In the genomic region with DNA sequence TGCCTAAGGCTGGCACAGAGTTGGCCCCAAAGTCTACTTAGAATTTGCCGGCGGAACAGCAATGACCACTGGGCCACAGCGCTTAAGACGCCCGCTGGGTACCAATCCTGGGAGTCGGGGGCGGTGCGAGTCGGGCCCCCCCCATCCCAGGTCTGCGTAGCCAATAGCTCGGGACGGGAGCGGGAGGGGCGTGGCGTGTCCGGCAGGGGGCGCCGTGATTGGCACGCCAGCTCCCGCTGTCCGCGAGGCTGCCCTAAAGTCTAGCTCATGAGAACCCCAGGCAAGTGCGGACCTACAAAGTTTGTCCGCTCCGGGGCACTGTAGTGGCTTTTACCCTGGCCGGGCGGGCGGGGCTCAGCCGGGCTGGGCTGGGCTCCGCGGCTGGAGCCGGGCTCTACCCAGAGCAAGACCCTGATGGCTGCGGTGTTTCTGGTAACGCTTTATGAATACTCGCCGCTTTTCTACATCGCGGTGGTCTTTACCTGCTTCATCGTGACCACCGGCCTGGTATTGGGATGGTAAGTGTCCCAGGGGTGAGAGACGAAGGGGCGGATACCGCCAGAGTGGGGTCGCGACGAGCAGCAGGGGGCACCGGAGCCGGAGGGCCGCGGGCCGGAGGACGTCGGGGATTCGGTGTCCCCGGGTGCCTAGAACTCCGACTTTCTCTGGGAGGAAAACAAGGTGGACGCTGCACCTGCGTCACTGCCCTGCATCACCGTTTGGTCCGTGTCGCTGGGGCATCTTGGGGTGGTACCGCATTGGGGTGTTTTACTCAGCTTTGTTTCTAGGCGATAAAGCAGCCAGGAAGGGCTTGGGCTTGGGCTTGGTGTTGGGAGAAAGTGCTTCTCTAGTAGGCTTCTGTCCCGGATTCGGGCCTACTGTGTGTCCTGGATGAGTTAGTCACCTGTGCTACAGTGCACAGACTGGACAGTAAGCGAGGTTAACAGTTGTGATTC, we compare ENCODE assay signal across 8 cellular contexts. TPM values are rescaled to one million over a fixed set of nuclear protein-coding genes. Genes with fewer than 3 reads are reported as not detected.
DNase-seq lines count a peak whose midpoint lies in the region; ATAC-seq, FAIRE-seq and TF ChIP-seq lines count a peak whose summit lies in the region.

A gene with protein sequence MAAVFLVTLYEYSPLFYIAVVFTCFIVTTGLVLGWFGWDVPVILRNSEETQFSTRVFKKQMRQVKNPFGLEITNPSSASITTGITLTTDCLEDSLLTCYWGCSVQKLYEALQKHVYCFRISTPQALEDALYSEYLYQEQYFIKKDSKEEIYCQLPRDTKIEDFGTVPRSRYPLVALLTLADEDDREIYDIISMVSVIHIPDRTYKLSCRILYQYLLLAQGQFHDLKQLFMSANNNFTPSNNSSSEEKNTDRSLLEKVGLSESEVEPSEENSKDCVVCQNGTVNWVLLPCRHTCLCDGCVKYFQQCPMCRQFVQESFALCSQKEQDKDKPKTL (plus strand): TSS at position 361 of the 956 bp plus-strand sequence. CDS start 54 bp downstream, at position 415.

- H2AK5ac ChIP-seq in H1 (ENCODE audit: low read depth, low read length) (no peak within 1 kb of the TSS), mesendoderm (ENCODE audit: low read length) (no peak within 1 kb of the TSS)

- peak within 1 kb of the TSS; percentile 84; the same call in 1 of the 2 replicates for H2BK5ac ChIP-seq in H1 (ENCODE audit: low read depth, low read length)
- H2BK5ac ChIP-seq in mesendoderm (ENCODE audit: low read length), result no peak within 1 kb of the TSS

- peak; percentile 99 for DNase-seq in Calu3
- peak; percentile 37 to 98 (median 94) for DNase-seq in HUDEP-2 (lab: John Stamatoyannopoulos, UW; ENCODE audit: unreplicated experiment in 76 of 76)
- DNase-seq in NOMO-1 treated with dmso at 0.1 percent for 144 hours (lab: John Stamatoyannopoulos, UW; ENCODE audit: unreplicated experiment), result peak; percentile 97
- peak; percentile 93 to 97 (median 95) for DNase-seq in activated CD8-positive, alpha-beta memory T cell treated with anti-CD3 and anti-CD28 coated beads for 48 hours (ENCODE audit: low read depth in 2 of 3, low spot score in 2 of 3)
- peak; percentile 96 to 99 for DNase-seq in H1 (ENCODE audit: low read depth in 1 of 2, low spot score in 2 of 2)
- peak; percentile 99 for DNase-seq in mesendoderm
- DNase-seq in stimulated activated CD8-positive, alpha-beta memory T cell treated with anti-CD3 and anti-CD28 coated beads, Interleukin-15, amount 100 ng/mL, for 1 hour (ENCODE audit: low read depth), result peak; percentile 92

- no peak within 1 kb of the TSS for H2BK20ac ChIP-seq in H1 (ENCODE audit: low read length)

- no peak; a peak in 1 of 4 replicates for TF ChIP-seq RAD21 in H1 (IDR thresholded peaks at IDR 0.05 in 1 of 2, conservative IDR thresholded peaks at IDR 0.05 in 1 of 2; ENCODE audit: low read depth in 2 of 2, low read length in 2 of 2)

- intact Hi-C loops in Calu3 (cut with micrococcal nuclease; ENCODE audit: unreplicated experiment), result loop anchor here (5.0 kb wide), 1 partner anchor 262 kb away; no protein-coding TSS in a partner anchor

- peak within 1 kb of the TSS; percentile 81; the same call in 1 of the 2 replicates for H4K8ac ChIP-seq in H1 (ENCODE audit: extremely low read depth, insufficient read depth, low read length)
- peak within 1 kb of the TSS; percentile 70 for H4K8ac ChIP-seq in mesendoderm (ENCODE audit: low read depth, low read length)

- H2BK12ac ChIP-seq in H1 (ENCODE audit: low read depth, low read length), result no peak within 1 kb of the TSS

- H3K4me3 ChIP-seq in H1 (ENCODE audit: extremely low read depth in 1 of 4, insufficient read depth in 2 of 4, low read depth in 3 of 4, low read length in 4 of 4) (peak within 1 kb of the TSS; percentile 91 to 98 (median 92)), mesendoderm (ENCODE audit: low read length) (peak within 1 kb of the TSS; percentile 65)

- H4K20me1 ChIP-seq in H1 (replicated peaks in 1 of 2; ENCODE audit: control insufficient read depth in 1 of 2, insufficient read depth in 2 of 2, low read length in 2 of 2), result no peaks in the 10 kb centered on the region

- peak within 1 kb of the TSS; percentile 98 for H3K4me3 Mint-ChIP-seq in Calu3 (ENCODE audit: low read depth, unreplicated experiment)

- peak within 1 kb of the TSS; percentile 82 for H3K56ac ChIP-seq in H1 (replicated peaks; ENCODE audit: insufficient read length, low read depth, low read length)
- H3K56ac ChIP-seq in mesendoderm (ENCODE audit: low read length), result peak within 1 kb of the TSS; percentile 88

- CTCF ChIA-PET in Calu3 (lab: Charles Lee) (interaction anchor here (0.6 to 1.5 kb wide), 10 partner anchors 15 to 374 kb away, joined by 3 to 9 read pairs (median 4); a partner anchor contains a TSS), H1 (lab: Charles Lee; ENCODE audit: partially characterized antibody) (interaction anchor here (0.6 to 3.1 kb wide), 10 partner anchors 9 to 264 kb away, joined by 3 to 19 read pairs (median 4); no protein-coding TSS in a partner anchor)

- H3K36me3 ChIP-seq in H1 (ENCODE audit: control insufficient read depth in 2 of 4, insufficient read depth in 4 of 4, low read length in 3 of 4), result no peaks in the 10 kb centered on the region
- no peaks in the 10 kb centered on the region for H3K36me3 ChIP-seq in mesendoderm (ENCODE audit: control insufficient read depth, insufficient read depth, low read length)

- H2BK120ac ChIP-seq in H1 (replicated peaks; ENCODE audit: low read depth, low read length) (no peak within 1 kb of the TSS), mesendoderm (ENCODE audit: low read depth, low read length) (no peak within 1 kb of the TSS)

- H3K18ac ChIP-seq in H1 (ENCODE audit: extremely low read depth, low read length) (peak within 1 kb of the TSS; percentile 89), mesendoderm (ENCODE audit: low read length) (peak within 1 kb of the TSS; percentile 24)

- H3K4ac ChIP-seq in H1 (replicated peaks; ENCODE audit: insufficient read length, low read depth, low read length), result no peak within 1 kb of the TSS
- peak within 1 kb of the TSS; percentile 26 for H3K4ac ChIP-seq in mesendoderm (ENCODE audit: low read depth, low read length)

- peak; percentile 93 for ATAC-seq in GM21381 (IDR thresholded peaks at IDR 0.05; ENCODE audit: unreplicated experiment)

- H4K91ac ChIP-seq in H1 (replicated peaks; ENCODE audit: insufficient read length, low read length), result peak within 1 kb of the TSS; percentile 63

- H3K27me3 ChIP-seq in H1 (replicated peaks in 1 of 4; ENCODE audit: control insufficient read depth in 3 of 4, extremely low read depth in 1 of 4, insufficient read depth in 3 of 4, low read length in 3 of 4) (no peaks in the 10 kb centered on the region), mesendoderm (ENCODE audit: insufficient read depth, low read length, poor library complexity) (no peaks in the 10 kb centered on the region)

- H3K27ac ChIP-seq in H1 (ENCODE audit: low read depth, low read length) (peak within 1 kb of the TSS; percentile 84), mesendoderm (ENCODE audit: low read depth, low read length) (no peak within 1 kb of the TSS)

- H3K4me2 ChIP-seq in H1 (ENCODE audit: insufficient read depth in 1 of 2, low read depth in 2 of 2, low read length in 2 of 2) (peak within 1 kb of the TSS; percentile 80 to 85), mesendoderm (ENCODE audit: low read length) (peak within 1 kb of the TSS; percentile 87)

- H3K79me2 ChIP-seq in H1 (ENCODE audit: control insufficient read depth in 1 of 2, insufficient read depth in 2 of 2, low read length in 2 of 2), result peaks cover 0 to 48% of the 10 kb centered on the region in 2 experiments; a peak in 2 of 4 replicates
- peaks cover 28% of the 10 kb centered on the region for H3K79me2 ChIP-seq in mesendoderm (ENCODE audit: control insufficient read depth, insufficient read depth, low read length)

- TF ChIP-seq EP300 in H1 (IDR thresholded peaks at IDR 0.05; ENCODE audit: borderline replicate concordance in 1 of 2, low read depth in 2 of 2, low read length in 2 of 2), result peak in 1 of 2 experiments; percentile 65; a peak in 1 of 3 replicates

- peaks cover 0 to 4% (median under 1%) of the 10 kb centered on the region in 4 experiments; a peak in 2 of 7 replicates for H3K4me1 ChIP-seq in H1 (replicated peaks in 1 of 4; ENCODE audit: control insufficient read depth in 3 of 4, insufficient read depth in 4 of 4, low read length in 3 of 4)
- H3K4me1 ChIP-seq in mesendoderm (ENCODE audit: control insufficient read depth, low read depth, low read length), result peaks cover 5% of the 10 kb centered on the region

- TF ChIP-seq CTCF in Calu3 (IDR thresholded peaks at IDR 0.05; ENCODE audit: unreplicated experiment) (peak; percentile 65), H1 (IDR thresholded peaks at IDR 0.05; ENCODE audit: control extremely low read depth in 1 of 3, insufficient read depth in 1 of 3, low read depth in 1 of 3, low read length in 3 of 3) (peak; percentile 44 to 52 (median 47))

- no peak within 1 kb of the TSS for H2BK15ac ChIP-seq in H1 (ENCODE audit: low read length)
- H2BK15ac ChIP-seq in mesendoderm (replicated peaks; ENCODE audit: low read depth), result no peak within 1 kb of the TSS

- H3K9me3 ChIP-seq in H1 (ENCODE audit: insufficient read depth in 2 of 2, low read depth in 1 of 2, low read length in 1 of 2), result no peaks in the 10 kb centered on the region

- H3K23ac ChIP-seq in H1 (ENCODE audit: insufficient read length) (no peak within 1 kb of the TSS), mesendoderm (ENCODE audit: low read length) (no peak within 1 kb of the TSS)

- H3K79me1 ChIP-seq in H1 (ENCODE audit: low read depth, low read length) (peaks cover 4% of the 10 kb centered on the region; the same call in 1 of the 2 replicates), mesendoderm (ENCODE audit: low read length) (peaks cover 19% of the 10 kb centered on the region)

- peaks cover 18% of the 10 kb centered on the region for H3K4me1 Mint-ChIP-seq in Calu3 (ENCODE audit: low read depth, unreplicated experiment)

- H3K27ac Mint-ChIP-seq in Calu3 (ENCODE audit: unreplicated experiment), result peak within 1 kb of the TSS; percentile 52

- peak within 1 kb of the TSS; percentile 90 for H4K5ac ChIP-seq in H1 (ENCODE audit: insufficient read length, low read depth, low read length)
- no peak within 1 kb of the TSS for H4K5ac ChIP-seq in mesendoderm (ENCODE audit: low read length)

- H3K36me3 Mint-ChIP-seq in Calu3 (ENCODE audit: insufficient read depth, unreplicated experiment), result peaks cover 13% of the 10 kb centered on the region

- TF ChIP-seq POLR2A in H1 (IDR thresholded peaks at IDR 0.05; ENCODE audit: control extremely low read depth in 1 of 2, low read depth in 2 of 2, low read length in 2 of 2), result peak; percentile 55 to 85

- BruUV-seq in Calu3 (replicated peaks; lab: Mats Ljungman, UMichigan), result no TSS peak

- H3K27me3 Mint-ChIP-seq in Calu3 (ENCODE audit: unreplicated experiment), result no peaks in the 10 kb centered on the region

- no peaks in the 10 kb centered on the region for H3K9me3 Mint-ChIP-seq in Calu3 (ENCODE audit: low read depth, unreplicated experiment)

- POLR2A ChIA-PET in H1 (lab: Charles Lee; ENCODE audit: partially characterized antibody), result interaction anchor here (0.5 to 1.6 kb wide), 7 partner anchors 16 to 360 kb away, joined by 3 to 9 read pairs (median 5); a partner anchor contains a TSS

- peaks cover 5% of the 10 kb centered on the region; the same call in 1 of the 2 replicates for H3K23me2 ChIP-seq in H1 (ENCODE audit: low read depth, low read length)

- WGBS in H1 (ENCODE audit: extremely low coverage in 1 of 2, insufficient coverage in 1 of 2, insufficient read length in 1 of 2, insufficient replicate concordance in 2 of 2, low coverage in 1 of 2, low lambda C conversion rate in 2 of 2, missing lambda C conversion rate in 1 of 2), 2 experiments, result 2% methylated on average over 61 of the region's 66 CpGs; no CpG with 5 or more reads in 1 of the 2 experiments
- WGBS in mesendoderm (ENCODE audit: extremely low coverage, insufficient coverage, low lambda C conversion rate), result no CpG with 5 or more reads among the region's 66 CpGs

- peak within 1 kb of the TSS; percentile 99 for H2AFZ ChIP-seq in H1 (ENCODE audit: low read length)

- H3K14ac ChIP-seq in H1 (ENCODE audit: insufficient read length), result no peak within 1 kb of the TSS

- H3K9ac ChIP-seq in H1 (replicated peaks in 1 of 4; ENCODE audit: extremely low read depth in 1 of 4, low read depth in 3 of 4, low read length in 3 of 4), result peak within 1 kb of the TSS; percentile 83 to 86 (median 84)
- H3K9ac ChIP-seq in mesendoderm (ENCODE audit: low read length), result peak within 1 kb of the TSS; percentile 75

- FAIRE-seq in H1 (lab: Jason Lieb, UNC), result no peak

RNA-seq across cellular contexts. Expression of the gene that starts here (rescaled TPM):
- total RNA-seq in Calu3 (2022), result 8.6 and 12.4 TPM in 2 replicates
- 17.8 and 20.2 TPM in 2 replicates for total RNA-seq in H1 (2021; fragmentation: NEBNext Ultra II Directional; extraction: Animal tissue kit (Norgen Biotek cat#: 25700))
- 3.9 and 7.4 TPM in 2 replicates for polyA plus RNA-seq in H1 (2011; rRNA removed)
- 7.1 TPM for polyA plus RNA-seq in H1 (2011; cell fraction: cytosol; rRNA removed)
- 4.6 TPM for polyA plus RNA-seq in H1 (2011; cell fraction: nucleus; rRNA removed)
- 13.4 to 21.5 TPM (median 14.0 TPM) in 4 replicates for polyA plus RNA-seq in H1 (2012, experiment 1 of 2)
- 5.6 TPM for polyA plus RNA-seq in H1 (2012, experiment 2 of 2)
- polyA plus RNA-seq in H1 (2013, experiment 1 of 2), result 15.3 TPM
- 19.0 TPM for polyA plus RNA-seq in H1 (2013, experiment 2 of 2)
- 6.2 and 7.4 TPM in 2 replicates for polyA minus RNA-seq in H1 (2011; rRNA and poly(A)+ RNA removed)
- polyA minus RNA-seq in H1 (2011; cell fraction: cytosol; rRNA and poly(A)+ RNA removed), result 7.1 TPM
- 11.6 TPM for polyA minus RNA-seq in H1 (2011; cell fraction: nucleus; rRNA and poly(A)+ RNA removed)
- polyA plus RNA-seq in mesendoderm (2013, experiment 1 of 2), result 16.5 TPM
- polyA plus RNA-seq in mesendoderm (2013, experiment 2 of 2), result 16.1 TPM
